9 cellular contexts compared by ENCODE assay signal in genomic region chr17:30921544-30922196, GRCh38. TPM values are rescaled to one million over a fixed set of nuclear protein-coding genes. Genes with fewer than 3 reads are reported as not detected.
A peak's percentile ranks its signal among the peaks of the same experiment; 100 is the strongest.
DNase-seq lines count a peak whose midpoint lies in the region; ATAC-seq, FAIRE-seq and TF ChIP-seq lines count a peak whose summit lies in the region.
"Had no signal": no experiment of that assay in that cellular context is flagged by ENCODE, and none has a peak within 500 bp of the region (broad histone marks: within the 10 kb centered on the region; RNA-seq: fewer than 3 reads in every experiment).

ADAP2 (plus strand) TSS chr17:30921945; CDS start chr17:30922015, 70 bp downstream.

- CTCF ChIA-PET in activated B cell treated with CpG ODN at 0.5 μM for 24 hours (lab: Charles Lee), result no interaction called here

- H3K27me3 ChIP-seq in neural progenitor cell, result peaks cover 68% of the 10 kb centered on the region

- peak within 1 kb of the TSS; percentile 95 for H2AFZ ChIP-seq in neural progenitor cell (replicated peaks)

- H3K27me3 Mint-ChIP-seq in activated B cell treated with CpG ODN at 0.5 μM for 24 hours (peaks cover 1% of the 10 kb centered on the region), neural progenitor cell (ENCODE audit: insufficient read depth, low read depth) (peaks cover 43% of the 10 kb centered on the region)

- no peaks in the 10 kb centered on the region for H3K79me2 ChIP-seq in neural progenitor cell (ENCODE audit: low read depth)

- H3K4me1 ChIP-seq in neural progenitor cell, result no peaks in the 10 kb centered on the region

- H3K36me3 Mint-ChIP-seq in activated B cell treated with CpG ODN at 0.5 μM for 24 hours (ENCODE audit: low read depth) (peaks cover 5% of the 10 kb centered on the region), neural progenitor cell (no peaks in the 10 kb centered on the region)

- intact Hi-C loops in activated B cell treated with CpG ODN at 0.5 μM for 24 hours (cut with micrococcal nuclease), result loop anchor here (1.0 to 5.0 kb wide), 5 partner anchors 15 to 91 kb away; partner anchors contain the start of genes ATAD5 and TEFM

- H3K4me3 Mint-ChIP-seq in activated B cell treated with CpG ODN at 0.5 μM for 24 hours (peak within 1 kb of the TSS; percentile 93), neural progenitor cell (peak within 1 kb of the TSS; percentile 84)

- H3K9me3 Mint-ChIP-seq in activated B cell treated with CpG ODN at 0.5 μM for 24 hours (no peaks in the 10 kb centered on the region), neural progenitor cell (no peaks in the 10 kb centered on the region)

- H3K9ac ChIP-seq in neural progenitor cell, result no peak within 1 kb of the TSS

- FAIRE-seq in HTR-8/SVneo (lab: Jason Lieb, UNC), result peak; percentile 88

- no peaks in the 10 kb centered on the region for H4K20me1 ChIP-seq in neural progenitor cell (ENCODE audit: low read depth)

- peak within 1 kb of the TSS; percentile 59 for H3K4me3 ChIP-seq in neural progenitor cell

- no peaks in the 10 kb centered on the region for H3K9me3 ChIP-seq in neural progenitor cell (ENCODE audit: low read depth)

- TF ChIP-seq CTCF in activated B cell treated with CpG ODN at 0.5 μM for 24 hours (IDR thresholded peaks at IDR 0.05) (no peak), neural progenitor cell (IDR thresholded peaks at IDR 0.05) (no peak)

- ATAC-seq in activated B cell treated with CpG ODN at 0.5 μM for 24 hours (ENCODE audit: low read depth) (peak; percentile 73), HG03280 (IDR thresholded peaks at IDR 0.05; ENCODE audit: unreplicated experiment) (no peak)

- no peaks in the 10 kb centered on the region for H3K36me3 ChIP-seq in neural progenitor cell

- H3K4me1 Mint-ChIP-seq in activated B cell treated with CpG ODN at 0.5 μM for 24 hours (peaks cover 23% of the 10 kb centered on the region), neural progenitor cell (peaks cover 18% of the 10 kb centered on the region)

- H3K4me2 ChIP-seq in neural progenitor cell, result peak within 1 kb of the TSS; percentile 89

- DNase-seq in COLO668 (lab: John Stamatoyannopoulos, UW; ENCODE audit: unreplicated experiment) (peak; percentile 24), HTR-8/SVneo (ENCODE audit: insufficient read length, low spot score) (peak; percentile 66), activated B cell treated with CpG ODN at 0.5 μM for 24 hours (peak; percentile 53), glomerular visceral epithelial cell (ENCODE audit: extremely low spot score) (peak; percentile 54), neural progenitor cell (ENCODE audit: low spot score) (peak; percentile 76), RKO (ENCODE audit: low spot score) (no peak)
- DNase-seq in central memory CD4-positive, alpha-beta T cell, result no peak

- H3K27ac Mint-ChIP-seq in activated B cell treated with CpG ODN at 0.5 μM for 24 hours (peak within 1 kb of the TSS; percentile 77), neural progenitor cell (no peak within 1 kb of the TSS)

- POLR2A ChIA-PET in activated B cell treated with CpG ODN at 0.5 μM for 24 hours (lab: Charles Lee), result interaction anchor here (0.9 to 4.0 kb wide), 8 partner anchors 10 to 87 kb away, joined by 3 to 44 read pairs (median 10); partner anchors contain the start of gene RNF135

- peaks cover 8% of the 10 kb centered on the region for H3F3A ChIP-seq in neural progenitor cell (ENCODE audit: low read depth)

- H3K27ac ChIP-seq in neural progenitor cell, result no peak within 1 kb of the TSS

RNA-seq across cellular contexts. Expression of gene ADAP2, which starts in this region (rescaled TPM):
- 16.0 and 16.9 TPM in 2 replicates for total RNA-seq in activated B cell treated with CpG ODN at 0.5 μM for 24 hours
- 0.99 and 1.3 TPM in 2 replicates for total RNA-seq in neural progenitor cell (ENCODE audit: low replicate concordance)
- total RNA-seq: HT1080 had no signal

Comparison
In these comparisons a context has a peak if more than half of its experiments do, and no peak if none do; other contexts are left out.
1. DNase-seq: peak in COLO668 (single experiment), HTR-8/SVneo (single experiment), activated B cell treated with CpG ODN at 0.5 μM for 24 hours (single experiment), glomerular visceral epithelial cell (single experiment) and neural progenitor cell (single experiment); none in RKO (single experiment) and central memory CD4-positive, alpha-beta T cell (single experiment).